In the genomic region with DNA sequence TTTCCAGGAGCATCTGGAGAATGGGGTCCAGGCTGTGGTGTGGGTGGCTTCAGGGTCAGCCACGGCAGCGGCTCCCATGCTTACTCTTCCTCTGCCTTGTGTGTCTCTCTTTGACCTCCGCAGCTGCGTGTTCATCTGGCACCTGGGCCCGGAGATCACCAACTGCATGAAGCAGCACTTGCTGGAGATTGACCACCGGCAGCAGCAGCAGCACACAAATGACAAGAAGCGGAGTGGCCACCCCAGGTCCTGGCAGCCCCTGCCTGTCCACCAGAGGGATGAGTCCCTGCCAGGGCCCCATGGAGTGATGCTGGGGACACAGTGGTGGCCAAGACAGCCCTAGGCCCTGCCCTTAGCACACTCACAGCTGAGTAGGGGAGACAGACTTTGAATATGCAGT, we compare ENCODE assay signal across 16 cellular contexts. TPM values are rescaled to one million over a fixed set of nuclear protein-coding genes. Genes with fewer than 3 reads are reported as not detected.
"Had no signal": no experiment of that assay in that cellular context is flagged by ENCODE, and none has a peak within 500 bp of the region (broad histone marks: within the 10 kb centered on the region; RNA-seq: fewer than 3 reads in every experiment).

No MANE protein-coding gene starts in this region.

- H3K4me1 ChIP-seq: adrenal gland, stomach, thyroid gland, vagina had no signal

- DNase-seq: activated CD4-positive, CD25-positive, alpha-beta regulatory T cell; activated naive CD4-positive, alpha-beta T cell; adrenal gland; central memory CD4-positive, alpha-beta T cell; dermis blood vessel endothelial cell; kidney glomerular epithelial cell; ovary; stimulated activated CD4-positive, alpha-beta T cell treated with anti-CD3 and anti-CD28 coated beads, Interleukin-12 subunit alpha, Interleukin-12 subunit beta, amount 100 ng/mL, for 4 hours; stomach; T-helper 1 cell; thyroid gland had no signal

- H3K9me3 ChIP-seq: adrenal gland, ovary, stomach, thyroid gland, vagina had no signal

- H3K27me3 ChIP-seq: adrenal gland, hepatocyte, ovary, stomach, thyroid gland, vagina had no signal

- H3K36me3 ChIP-seq: adrenal gland, ovary, thyroid gland, vagina had no signal

- H3K27ac ChIP-seq: adrenal gland, hepatocyte, ovary, SK-N-MC, stomach, thyroid gland, vagina had no signal

- H3K4me3 ChIP-seq: adrenal gland, hepatocyte, ovary, SK-N-MC, stomach, thyroid gland, vagina had no signal

RNA-seq across cellular contexts. Expression of gene OVOL3, which starts 18.4 kb away (rescaled TPM):
- total RNA-seq: adrenal gland, dermis blood vessel endothelial cell, hepatocyte, lower leg skin, mesenteric fat pad, ovary, stomach, thyroid gland, vagina had no signal
